Comparison of ENCODE assay signal across 1 cellular context in genomic region chr21:39651206-39651605, GRCh38.
TF ChIP-seq lines count a peak whose summit lies in the region.

No MANE protein-coding gene starts in this region.

TF ChIP-seq in WTC11, 78 proteins besides CTCF, POLR2A, EP300 and RAD21 (continued from another document):
- no peak for TF ChIP-seq AR (CRISPR knock-in tag; IDR thresholded peaks at IDR 0.05)
- no peak for TF ChIP-seq NFYB (CRISPR knock-in tag; conservative IDR thresholded peaks at IDR 0.05; ENCODE audit: low read depth)
- no peak for TF ChIP-seq ATF3 (CRISPR knock-in tag; conservative IDR thresholded peaks at IDR 0.05)
- TF ChIP-seq JAZF1 (CRISPR knock-in tag; IDR thresholded peaks at IDR 0.05) = no peak
- no peak for TF ChIP-seq ZNF423 (CRISPR knock-in tag; IDR thresholded peaks at IDR 0.05)
- no peak for TF ChIP-seq TP53 (CRISPR knock-in tag; IDR thresholded peaks at IDR 0.05)
- no peak for TF ChIP-seq USF2 (CRISPR knock-in tag; IDR thresholded peaks at IDR 0.05)
